1 cellular context compared by ENCODE assay signal in genomic region chr6:108564178-108564577, GRCh38.
A peak's percentile ranks its signal among the peaks of the same experiment; 100 is the strongest.
TF ChIP-seq lines count a peak whose summit lies in the region.

No MANE protein-coding gene starts in this region.

TF ChIP-seq in HEK293, 187 proteins besides CTCF, POLR2A, EP300 and RAD21 (continued from another document and continues in another):
- TF ChIP-seq, protein P1, sequence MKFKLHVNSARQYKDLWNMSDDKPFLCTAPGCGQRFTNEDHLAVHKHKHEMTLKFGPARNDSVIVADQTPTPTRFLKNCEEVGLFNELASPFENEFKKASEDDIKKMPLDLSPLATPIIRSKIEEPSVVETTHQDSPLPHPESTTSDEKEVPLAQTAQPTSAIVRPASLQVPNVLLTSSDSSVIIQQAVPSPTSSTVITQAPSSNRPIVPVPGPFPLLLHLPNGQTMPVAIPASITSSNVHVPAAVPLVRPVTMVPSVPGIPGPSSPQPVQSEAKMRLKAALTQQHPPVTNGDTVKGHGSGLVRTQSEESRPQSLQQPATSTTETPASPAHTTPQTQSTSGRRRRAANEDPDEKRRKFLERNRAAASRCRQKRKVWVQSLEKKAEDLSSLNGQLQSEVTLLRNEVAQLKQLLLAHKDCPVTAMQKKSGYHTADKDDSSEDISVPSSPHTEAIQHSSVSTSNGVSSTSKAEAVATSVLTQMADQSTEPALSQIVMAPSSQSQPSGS (tag by site-specific recombination; IDR thresholded peaks at IDR 0.05; ENCODE audit: low read depth): no peak
- TF ChIP-seq ZNF248 (tag by site-specific recombination; IDR thresholded peaks at IDR 0.05) (no peak), ZNF76 (tag by site-specific recombination; IDR thresholded peaks at IDR 0.05; ENCODE audit: borderline replicate concordance, low read depth) (no peak), ZNF223 (tag by site-specific recombination; IDR thresholded peaks at IDR 0.05) (no peak), HOXA7 (CRISPR knock-in tag; IDR thresholded peaks at IDR 0.05; ENCODE audit: borderline replicate concordance) (no peak), ZNF169 (tag by site-specific recombination; IDR thresholded peaks at IDR 0.05) (no peak), ZNF214 (tag by site-specific recombination; IDR thresholded peaks at IDR 0.05; ENCODE audit: borderline replicate concordance) (no peak), ZNF362 (tag by site-specific recombination; IDR thresholded peaks at IDR 0.05) (peak; percentile 82), ZNF19 (tag by site-specific recombination; IDR thresholded peaks at IDR 0.05; ENCODE audit: low read depth) (no peak), ZBTB44 (tag by site-specific recombination; IDR thresholded peaks at IDR 0.05) (no peak), ZSCAN4 (tag by site-specific recombination; IDR thresholded peaks at IDR 0.05) (no peak), ZNF596 (tag by site-specific recombination; IDR thresholded peaks at IDR 0.05) (no peak), ZNF239 (tag by site-specific recombination; IDR thresholded peaks at IDR 0.05) (no peak), ZNF791 (tag by site-specific recombination; IDR thresholded peaks at IDR 0.05) (no peak), ZNF354C (tag by site-specific recombination; IDR thresholded peaks at IDR 0.05; ENCODE audit: borderline replicate concordance, low read depth) (no peak), ZNF404 (tag by site-specific recombination; IDR thresholded peaks at IDR 0.05) (no peak), PRDM1 (tag by site-specific recombination; IDR thresholded peaks at IDR 0.05) (peak; percentile 60), ZNF341 (tag by site-specific recombination; IDR thresholded peaks at IDR 0.05; ENCODE audit: low read depth) (no peak), ZNF473 (tag by site-specific recombination; IDR thresholded peaks at IDR 0.05) (no peak), ZNF629 (tag by site-specific recombination; IDR thresholded peaks at IDR 0.05) (peak; percentile 65), ZNF423 (tag by site-specific recombination; IDR thresholded peaks at IDR 0.05) (no peak), TRIM28 (IDR thresholded peaks at IDR 0.05; ENCODE audit: borderline replicate concordance, low read length) (no peak), ZNF114 (tag by site-specific recombination; IDR thresholded peaks at IDR 0.05) (no peak), ZNF610 (tag by site-specific recombination; IDR thresholded peaks at IDR 0.05; ENCODE audit: borderline replicate concordance) (no peak), ZNF768 (tag by site-specific recombination; IDR thresholded peaks at IDR 0.05) (no peak), ZNF785 (tag by site-specific recombination; IDR thresholded peaks at IDR 0.05) (no peak), ZBTB49 (tag by site-specific recombination; IDR thresholded peaks at IDR 0.05; ENCODE audit: low read depth) (no peak), ZNF677 (tag by site-specific recombination; IDR thresholded peaks at IDR 0.05) (no peak), ZNF558 (tag by site-specific recombination; IDR thresholded peaks at IDR 0.05) (no peak), OSR2 (tag by site-specific recombination; IDR thresholded peaks at IDR 0.05) (0 out of 2 replicates have a peak, but pooled peaks have one; percentile 35), ZNF221 (tag by site-specific recombination; IDR thresholded peaks at IDR 0.05; ENCODE audit: borderline replicate concordance) (no peak), ZNF121 (tag by site-specific recombination; IDR thresholded peaks at IDR 0.05) (no peak), HOXD13 (CRISPR knock-in tag; IDR thresholded peaks at IDR 0.05; ENCODE audit: borderline replicate concordance) (no peak), ZBTB1 (tag by site-specific recombination; IDR thresholded peaks at IDR 0.05) (no peak), ZNF701 (tag by site-specific recombination; IDR thresholded peaks at IDR 0.05) (no peak), ZNF692 (tag by site-specific recombination; IDR thresholded peaks at IDR 0.05) (no peak), ZNF555 (tag by site-specific recombination; conservative IDR thresholded peaks at IDR 0.05) (no peak), ZNF571 (tag by site-specific recombination; IDR thresholded peaks at IDR 0.05) (no peak), ELK4 (IDR thresholded peaks at IDR 0.05; ENCODE audit: borderline replicate concordance, low read depth, low read length) (no peak), ZNF585B (tag by site-specific recombination; IDR thresholded peaks at IDR 0.05) (no peak), ZNF174 (tag by site-specific recombination; IDR thresholded peaks at IDR 0.05) (no peak), ZNF350 (tag by site-specific recombination; IDR thresholded peaks at IDR 0.05) (no peak; the same call in 1 of the 2 replicates), ZNF391 (tag by site-specific recombination; IDR thresholded peaks at IDR 0.05; ENCODE audit: borderline replicate concordance, low read depth) (no peak), RBAK (tag by site-specific recombination; IDR thresholded peaks at IDR 0.05) (no peak)
- TF ChIP-seq, protein P2, sequence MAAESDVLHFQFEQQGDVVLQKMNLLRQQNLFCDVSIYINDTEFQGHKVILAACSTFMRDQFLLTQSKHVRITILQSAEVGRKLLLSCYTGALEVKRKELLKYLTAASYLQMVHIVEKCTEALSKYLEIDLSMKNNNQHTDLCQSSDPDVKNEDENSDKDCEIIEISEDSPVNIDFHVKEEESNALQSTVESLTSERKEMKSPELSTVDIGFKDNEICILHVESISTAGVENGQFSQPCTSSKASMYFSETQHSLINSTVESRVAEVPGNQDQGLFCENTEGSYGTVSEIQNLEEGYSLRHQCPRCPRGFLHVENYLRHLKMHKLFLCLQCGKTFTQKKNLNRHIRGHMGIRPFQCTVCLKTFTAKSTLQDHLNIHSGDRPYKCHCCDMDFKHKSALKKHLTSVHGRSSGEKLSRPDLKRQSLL (tag by site-specific recombination; IDR thresholded peaks at IDR 0.05): peak; percentile 77
- TF ChIP-seq, protein P3, sequence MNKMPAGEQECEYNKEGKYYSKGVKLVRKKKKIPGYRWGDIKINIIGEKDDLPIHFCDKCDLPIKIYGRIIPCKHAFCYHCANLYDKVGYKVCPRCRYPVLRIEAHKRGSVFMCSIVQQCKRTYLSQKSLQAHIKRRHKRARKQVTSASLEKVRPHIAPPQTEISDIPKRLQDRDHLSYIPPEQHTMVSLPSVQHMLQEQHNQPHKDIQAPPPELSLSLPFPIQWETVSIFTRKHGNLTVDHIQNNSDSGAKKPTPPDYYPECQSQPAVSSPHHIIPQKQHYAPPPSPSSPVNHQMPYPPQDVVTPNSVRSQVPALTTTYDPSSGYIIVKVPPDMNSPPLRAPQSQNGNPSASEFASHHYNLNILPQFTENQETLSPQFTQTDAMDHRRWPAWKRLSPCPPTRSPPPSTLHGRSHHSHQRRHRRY (tag by site-specific recombination; IDR thresholded peaks at IDR 0.05): no peak
- TF ChIP-seq, protein P4, sequence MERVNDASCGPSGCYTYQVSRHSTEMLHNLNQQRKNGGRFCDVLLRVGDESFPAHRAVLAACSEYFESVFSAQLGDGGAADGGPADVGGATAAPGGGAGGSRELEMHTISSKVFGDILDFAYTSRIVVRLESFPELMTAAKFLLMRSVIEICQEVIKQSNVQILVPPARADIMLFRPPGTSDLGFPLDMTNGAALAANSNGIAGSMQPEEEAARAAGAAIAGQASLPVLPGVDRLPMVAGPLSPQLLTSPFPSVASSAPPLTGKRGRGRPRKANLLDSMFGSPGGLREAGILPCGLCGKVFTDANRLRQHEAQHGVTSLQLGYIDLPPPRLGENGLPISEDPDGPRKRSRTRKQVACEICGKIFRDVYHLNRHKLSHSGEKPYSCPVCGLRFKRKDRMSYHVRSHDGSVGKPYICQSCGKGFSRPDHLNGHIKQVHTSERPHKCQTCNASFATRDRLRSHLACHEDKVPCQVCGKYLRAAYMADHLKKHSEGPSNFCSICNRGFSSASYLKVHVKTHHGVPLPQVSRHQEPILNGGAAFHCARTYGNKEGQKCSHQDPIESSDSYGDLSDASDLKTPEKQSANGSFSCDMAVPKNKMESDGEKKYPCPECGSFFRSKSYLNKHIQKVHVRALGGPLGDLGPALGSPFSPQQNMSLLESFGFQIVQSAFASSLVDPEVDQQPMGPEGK (tag by site-specific recombination; IDR thresholded peaks at IDR 0.05): no peak
- TF ChIP-seq, protein P5, sequence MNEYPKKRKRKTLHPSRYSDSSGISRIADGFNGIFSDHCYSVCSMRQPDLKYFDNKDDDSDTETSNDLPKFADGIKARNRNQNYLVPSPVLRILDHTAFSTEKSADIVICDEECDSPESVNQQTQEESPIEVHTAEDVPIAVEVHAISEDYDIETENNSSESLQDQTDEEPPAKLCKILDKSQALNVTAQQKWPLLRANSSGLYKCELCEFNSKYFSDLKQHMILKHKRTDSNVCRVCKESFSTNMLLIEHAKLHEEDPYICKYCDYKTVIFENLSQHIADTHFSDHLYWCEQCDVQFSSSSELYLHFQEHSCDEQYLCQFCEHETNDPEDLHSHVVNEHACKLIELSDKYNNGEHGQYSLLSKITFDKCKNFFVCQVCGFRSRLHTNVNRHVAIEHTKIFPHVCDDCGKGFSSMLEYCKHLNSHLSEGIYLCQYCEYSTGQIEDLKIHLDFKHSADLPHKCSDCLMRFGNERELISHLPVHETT (tag by site-specific recombination; IDR thresholded peaks at IDR 0.05): peak; percentile 37; the same call in 1 of the 2 replicates
- TF ChIP-seq, protein P6, sequence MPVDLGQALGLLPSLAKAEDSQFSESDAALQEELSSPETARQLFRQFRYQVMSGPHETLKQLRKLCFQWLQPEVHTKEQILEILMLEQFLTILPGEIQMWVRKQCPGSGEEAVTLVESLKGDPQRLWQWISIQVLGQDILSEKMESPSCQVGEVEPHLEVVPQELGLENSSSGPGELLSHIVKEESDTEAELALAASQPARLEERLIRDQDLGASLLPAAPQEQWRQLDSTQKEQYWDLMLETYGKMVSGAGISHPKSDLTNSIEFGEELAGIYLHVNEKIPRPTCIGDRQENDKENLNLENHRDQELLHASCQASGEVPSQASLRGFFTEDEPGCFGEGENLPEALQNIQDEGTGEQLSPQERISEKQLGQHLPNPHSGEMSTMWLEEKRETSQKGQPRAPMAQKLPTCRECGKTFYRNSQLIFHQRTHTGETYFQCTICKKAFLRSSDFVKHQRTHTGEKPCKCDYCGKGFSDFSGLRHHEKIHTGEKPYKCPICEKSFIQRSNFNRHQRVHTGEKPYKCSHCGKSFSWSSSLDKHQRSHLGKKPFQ (tag by site-specific recombination; IDR thresholded peaks at IDR 0.05): no peak
